In the genomic region with DNA sequence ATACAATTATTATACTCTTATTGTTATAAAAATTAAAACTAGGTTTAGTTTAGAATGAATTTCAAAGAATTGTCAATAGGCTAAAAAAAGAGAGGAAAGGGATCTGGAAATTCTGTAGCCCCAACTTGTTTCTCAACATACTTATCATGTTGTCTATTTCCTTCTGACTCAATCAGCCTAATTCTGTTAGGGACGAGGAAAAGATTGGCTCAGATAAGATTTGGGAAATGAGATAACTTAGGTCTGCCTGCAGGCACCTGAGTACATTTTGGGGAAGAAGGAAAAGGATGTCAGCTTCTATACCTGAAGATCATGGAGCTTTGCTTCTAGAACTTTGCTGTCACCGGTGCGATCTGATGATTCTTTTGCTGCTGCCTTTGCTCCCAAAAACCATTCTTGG, we compare ENCODE assay signal across 20 cellular contexts.
"Had no signal": no experiment of that assay in that cellular context is flagged by ENCODE, and none has a peak within 500 bp of the region (broad histone marks: within the 10 kb centered on the region; RNA-seq: fewer than 3 reads in every experiment).

No MANE protein-coding gene starts in this region.

- H3K36me3 ChIP-seq: SJSA1 had no signal

- FAIRE-seq: RCC 7860 had no signal

- H3K27me3 ChIP-seq: SJSA1 had no signal

- DNase-seq: KBM-7, MV-4-11, NCI-H1048, NCI-H1105, NCI-H1417 treated with DMSO at 0.1 percent for 48 hours, NCI-H146, NCI-H1694 treated with DMSO at 0.1 percent for 48 hours, NCI-H1930, NCI-H2081, NCI-H2107, NCI-H2227 treated with DMSO at 0.1 percent for 48 hours, NCI-H524, NCI-H526 treated with DMSO at 0.1 percent for 48 hours, NCI-H774, Right ventricle myocardium superior, RPMI8226, SIG-M5 had no signal

- H3K4me3 ChIP-seq: SJSA1, SK-N-MC had no signal

- H3K9me3 ChIP-seq: SJSA1 had no signal

- H3K27ac ChIP-seq: SJSA1, SK-N-MC had no signal
